Comparison of ENCODE assay signal across 10 cellular contexts in genomic region chr22:42931421-42932196, GRCh38.
DNase-seq lines count a peak whose midpoint lies in the region; ATAC-seq and TF ChIP-seq lines count a peak whose summit lies in the region.
"Had no signal": no experiment of that assay in that cellular context is flagged by ENCODE, and none has a peak within 500 bp of the region (broad histone marks: within the 10 kb centered on the region; RNA-seq: fewer than 3 reads in every experiment).

No MANE protein-coding gene starts in this region.

- peak overlapping the region in 1 of 4 experiments; percentile 6 for H3K4me3 ChIP-seq in fibroblast of lung (replicated peaks in 1 of 4; ENCODE audit: control extremely low read depth in 1 of 4, insufficient read depth in 1 of 4, low read depth in 3 of 4, low read length in 4 of 4)
- peak overlapping the region; percentile 36 to 48 (median 37) for H3K4me3 ChIP-seq in skeletal muscle tissue (ENCODE audit: low read length in 3 of 3)

- POLR2A ChIA-PET in activated CD8-positive, alpha-beta T cell treated with anti-CD3 and anti-CD28 coated beads for 36 hours (lab: Charles Lee) = interaction anchor here (1.6 kb wide), 1 partner anchor 83 kb away, joined by 5 read pairs; the partner anchor contains the start of gene PACSIN2
- POLR2A ChIA-PET in activated CD8-positive, alpha-beta T cell treated with anti-CD3 and anti-CD28 coated beads, Interleukin-2, amount 10 ng/mL, durations not matched to agents 7 days and 5 days (lab: Charles Lee) = no interaction called here

- no peak for DNase-seq in activated CD8-positive, alpha-beta T cell treated with anti-CD3 and anti-CD28 coated beads for 36 hours
- no peak for DNase-seq in activated CD8-positive, alpha-beta T cell treated with anti-CD3 and anti-CD28 coated beads, Interleukin-2, amount 10 ng/mL, durations not matched to agents 7 days and 5 days
- DNase-seq in KBM-7 (peak; percentile 52), fibroblast of lung (ENCODE audit: low read depth in 2 of 2) (no peak)
- no peak for DNase-seq in activated CD4-positive, alpha-beta T cell treated with anti-CD3 and anti-CD28 coated beads for 48 hours

- no peak overlapping the region for H3K4me3 Mint-ChIP-seq in activated CD8-positive, alpha-beta T cell treated with anti-CD3 and anti-CD28 coated beads for 36 hours
- H3K4me3 Mint-ChIP-seq in activated CD8-positive, alpha-beta T cell treated with anti-CD3 and anti-CD28 coated beads, Interleukin-2, amount 10 ng/mL, durations not matched to agents 7 days and 5 days = no peak overlapping the region

- no peak for TF ChIP-seq CTCF in activated CD8-positive, alpha-beta T cell treated with anti-CD3 and anti-CD28 coated beads for 36 hours (IDR thresholded peaks at IDR 0.05)
- TF ChIP-seq CTCF in fibroblast of lung (conservative IDR thresholded peaks at IDR 0.05 in 1 of 2, IDR thresholded peaks at IDR 0.05 in 1 of 2; ENCODE audit: low read depth in 1 of 2, low read length in 2 of 2) = no peak

- H3K4me2 ChIP-seq in fibroblast of lung (ENCODE audit: extremely low read depth, insufficient read depth, low read length) = peak overlapping the region; percentile 33

- no peaks in the 10 kb centered on the region for H3K36me3 ChIP-seq in fibroblast of lung (ENCODE audit: control insufficient read depth, insufficient read depth, low read length)
- no peaks in the 10 kb centered on the region for H3K36me3 ChIP-seq in skeletal muscle tissue (ENCODE audit: control insufficient read depth in 3 of 3, insufficient read depth in 3 of 3, low read length in 3 of 3)

- no peaks in the 10 kb centered on the region for H4K20me1 ChIP-seq in fibroblast of lung (ENCODE audit: control insufficient read depth, extremely low read depth, insufficient read depth, low read length)

- H3K27me3 ChIP-seq in fibroblast of lung (ENCODE audit: control insufficient read depth, insufficient read depth, low read length) (no peaks in the 10 kb centered on the region), skeletal muscle tissue (ENCODE audit: control insufficient read depth in 3 of 3, insufficient read depth in 3 of 3, low read length in 3 of 3) (no peaks in the 10 kb centered on the region)

- peaks cover 53% of the 10 kb centered on the region for H3K4me1 Mint-ChIP-seq in activated CD8-positive, alpha-beta T cell treated with anti-CD3 and anti-CD28 coated beads for 36 hours (ENCODE audit: low read depth)
- H3K4me1 Mint-ChIP-seq in activated CD8-positive, alpha-beta T cell treated with anti-CD3 and anti-CD28 coated beads, Interleukin-2, amount 10 ng/mL, durations not matched to agents 7 days and 5 days (ENCODE audit: low read depth) = peaks cover 32% of the 10 kb centered on the region

- H2AFZ ChIP-seq in fibroblast of lung (ENCODE audit: low read length) = no peak overlapping the region

- H3K79me2 ChIP-seq in fibroblast of lung (ENCODE audit: control insufficient read depth, insufficient read depth, low read length) = peaks cover 54% of the 10 kb centered on the region

- no peaks in the 10 kb centered on the region for H3K36me3 Mint-ChIP-seq in activated CD8-positive, alpha-beta T cell treated with anti-CD3 and anti-CD28 coated beads for 36 hours (ENCODE audit: low read depth)
- peaks cover 2% of the 10 kb centered on the region for H3K36me3 Mint-ChIP-seq in activated CD8-positive, alpha-beta T cell treated with anti-CD3 and anti-CD28 coated beads, Interleukin-2, amount 10 ng/mL, durations not matched to agents 7 days and 5 days (ENCODE audit: low read depth)

- no peaks in the 10 kb centered on the region for H3K27me3 Mint-ChIP-seq in activated CD8-positive, alpha-beta T cell treated with anti-CD3 and anti-CD28 coated beads for 36 hours
- no peaks in the 10 kb centered on the region for H3K27me3 Mint-ChIP-seq in activated CD8-positive, alpha-beta T cell treated with anti-CD3 and anti-CD28 coated beads, Interleukin-2, amount 10 ng/mL, durations not matched to agents 7 days and 5 days (ENCODE audit: low read depth)

- H3K9ac ChIP-seq in fibroblast of lung (ENCODE audit: insufficient read depth, low read length) = peak overlapping the region; percentile 48
- peak overlapping the region in 2 of 3 donors; percentile 28 to 60 for H3K9ac ChIP-seq in skeletal muscle tissue (ENCODE audit: low read depth in 1 of 3, low read length in 3 of 3)

- H3K27ac ChIP-seq in fibroblast of lung (ENCODE audit: insufficient read depth, low read length) (peak overlapping the region; percentile 97), skeletal muscle tissue (ENCODE audit: low read depth, low read length) (peak overlapping the region; percentile 82)
- H3K27ac ChIP-seq: C4-2B, VCaP had no signal

- in situ Hi-C loops in KBM-7 (cut with MboI; ENCODE audit: low pct_unique_long_range_greater_than_20kb, low sequenced_read_pairs) = no loop called here

- ATAC-seq in activated CD8-positive, alpha-beta T cell treated with anti-CD3 and anti-CD28 coated beads for 36 hours = no peak
- no peak for ATAC-seq in activated CD8-positive, alpha-beta T cell treated with anti-CD3 and anti-CD28 coated beads, Interleukin-2, amount 10 ng/mL, durations not matched to agents 7 days and 5 days
- no peak for ATAC-seq in GM21528 (IDR thresholded peaks at IDR 0.05; ENCODE audit: low FRiP score, unreplicated experiment)
- no peak for ATAC-seq in GM19455 (IDR thresholded peaks at IDR 0.05; ENCODE audit: unreplicated experiment)

- H3K9me3 ChIP-seq in fibroblast of lung (ENCODE audit: control insufficient read depth, insufficient read depth, low read depth, low read length) (no peaks in the 10 kb centered on the region), skeletal muscle tissue (ENCODE audit: control insufficient read depth in 3 of 3, low read length in 3 of 3) (no peaks in the 10 kb centered on the region)

- H3K27ac Mint-ChIP-seq in activated CD8-positive, alpha-beta T cell treated with anti-CD3 and anti-CD28 coated beads for 36 hours = peak overlapping the region; percentile 7
- H3K27ac Mint-ChIP-seq in activated CD8-positive, alpha-beta T cell treated with anti-CD3 and anti-CD28 coated beads, Interleukin-2, amount 10 ng/mL, durations not matched to agents 7 days and 5 days = no peak overlapping the region

- intact Hi-C loops in activated CD8-positive, alpha-beta T cell treated with anti-CD3 and anti-CD28 coated beads for 36 hours (cut with micrococcal nuclease) = no loop called here

- CTCF ChIA-PET in activated CD8-positive, alpha-beta T cell treated with anti-CD3 and anti-CD28 coated beads for 36 hours (lab: Charles Lee) = interaction anchor here (1.2 to 1.6 kb wide), 3 partner anchors 9 to 102 kb away, joined by 3 to 4 read pairs (median 3); no protein-coding TSS in a partner anchor
- CTCF ChIA-PET in activated CD8-positive, alpha-beta T cell treated with anti-CD3 and anti-CD28 coated beads, Interleukin-2, amount 10 ng/mL, durations not matched to agents 7 days and 5 days (lab: Charles Lee) = interaction anchor here (1.2 to 1.3 kb wide), 2 partner anchors 64 to 102 kb away, joined by 3 read pairs; no protein-coding TSS in a partner anchor

- H3K9me3 Mint-ChIP-seq in activated CD8-positive, alpha-beta T cell treated with anti-CD3 and anti-CD28 coated beads for 36 hours = no peaks in the 10 kb centered on the region
- no peaks in the 10 kb centered on the region for H3K9me3 Mint-ChIP-seq in activated CD8-positive, alpha-beta T cell treated with anti-CD3 and anti-CD28 coated beads, Interleukin-2, amount 10 ng/mL, durations not matched to agents 7 days and 5 days (ENCODE audit: insufficient read depth)

- H3K4me1 ChIP-seq in fibroblast of lung (ENCODE audit: control insufficient read depth, extremely low read depth, insufficient read depth, low read length) (peaks cover 34% of the 10 kb centered on the region), skeletal muscle tissue (ENCODE audit: control insufficient read depth in 3 of 3, insufficient read depth in 3 of 3, low read length in 3 of 3) (peaks cover 70 to 71% (median 70%) of the 10 kb centered on the region in 3 donors)
